Comparison of ENCODE assay signal across 8 cellular contexts in the genomic region with DNA sequence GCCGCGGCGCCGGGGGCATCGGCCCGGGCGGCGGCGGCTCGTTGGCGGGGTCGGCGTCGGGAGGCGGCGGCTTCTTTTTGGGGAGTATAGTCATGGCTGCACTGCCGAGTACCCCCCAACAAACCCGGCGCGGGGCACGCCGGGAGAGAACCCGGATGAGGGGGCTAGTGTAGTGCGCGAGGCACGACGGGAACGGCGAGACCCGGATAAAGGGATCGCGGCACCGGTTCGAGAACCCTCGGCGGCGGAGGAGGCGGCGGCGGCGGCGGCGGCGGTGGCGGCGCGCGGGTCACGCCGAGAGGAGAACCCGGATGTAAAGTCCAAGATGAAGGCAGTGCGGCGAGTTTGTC. TPM values are rescaled to one million over a fixed set of nuclear protein-coding genes. Genes with fewer than 3 reads are reported as not detected.
DNase-seq lines count a peak whose midpoint lies in the region; ATAC-seq and TF ChIP-seq lines count a peak whose summit lies in the region.

TSS of gene OTUD5 (minus strand) at position 131 of the 350 bp plus-strand sequence. CDS start at position 94, 37 bp downstream.

- no peaks in the 10 kb centered on the region for H3K9me3 ChIP-seq in HUES64 (ENCODE audit: insufficient read depth, low read depth, low read length)
- H3K9me3 ChIP-seq in spleen = no peaks in the 10 kb centered on the region

- H3K27me3 Mint-ChIP-seq in T-helper 1 cell treated with Interleukin-12 subunit alpha and Interleukin-12 subunit beta and Interleukin-4 antibody, amounts not matched to agents 30 μg/mL and 1 μg/mL, for 36 hours (ENCODE audit: low read depth) = no peaks in the 10 kb centered on the region

- peak; percentile 41 for ATAC-seq in GM21381 (IDR thresholded peaks at IDR 0.05; ENCODE audit: unreplicated experiment)

- H3K36me3 Mint-ChIP-seq in T-helper 1 cell treated with Interleukin-12 subunit alpha and Interleukin-12 subunit beta and Interleukin-4 antibody, amounts not matched to agents 30 μg/mL and 1 μg/mL, for 36 hours (ENCODE audit: low read depth) = peaks cover 9% of the 10 kb centered on the region

- peaks cover 31% of the 10 kb centered on the region for H3K4me1 Mint-ChIP-seq in T-helper 1 cell treated with Interleukin-12 subunit alpha and Interleukin-12 subunit beta and Interleukin-4 antibody, amounts not matched to agents 30 μg/mL and 1 μg/mL, for 36 hours (ENCODE audit: low read depth)

- intact Hi-C loops in spleen (cut with DNase I; ENCODE audit: low total_unique reads) = no loop called here

- no peaks in the 10 kb centered on the region for H3K9me3 Mint-ChIP-seq in T-helper 1 cell treated with Interleukin-12 subunit alpha and Interleukin-12 subunit beta and Interleukin-4 antibody, amounts not matched to agents 30 μg/mL and 1 μg/mL, for 36 hours

- TF ChIP-seq POLR2A in spleen (IDR thresholded peaks at IDR 0.05) = no peak

- TF ChIP-seq CTCF in astrocyte of the cerebellum (IDR thresholded peaks at IDR 0.05; ENCODE audit: low read depth, low read length, missing control alignments) (no peak), spleen (IDR thresholded peaks at IDR 0.05 in 8 of 11, conservative IDR thresholded peaks at IDR 0.05 in 3 of 11) (no peak)

- DNase-seq in COLO829 (ENCODE audit: low spot score) (peak; percentile 46), astrocyte of the cerebellum (ENCODE audit: low read depth) (no peak), iPS-NIHi11 (ENCODE audit: low spot score) (peak; percentile 80), spleen (peak; percentile 93), AML-193 (lab: John Stamatoyannopoulos, UW) (no peak)

- H3K4me3 ChIP-seq in HUES64 (ENCODE audit: low read length) (peak within 1 kb of the TSS; percentile 89), astrocyte of the cerebellum (ENCODE audit: low read depth, low read length) (peak within 1 kb of the TSS; percentile 64), spleen (peak within 1 kb of the TSS; percentile 50 to 82 (median 60))

- H3K4me3 Mint-ChIP-seq in T-helper 1 cell treated with Interleukin-12 subunit alpha and Interleukin-12 subunit beta and Interleukin-4 antibody, amounts not matched to agents 30 μg/mL and 1 μg/mL, for 36 hours = peak within 1 kb of the TSS; percentile 99

- H3K4me1 ChIP-seq in HUES64 (ENCODE audit: insufficient read depth, low read length) (no peaks in the 10 kb centered on the region), spleen (peaks cover 8 to 75% (median 55%) of the 10 kb centered on the region in 6 donors)

- peak within 1 kb of the TSS; percentile 99 for H3K27ac ChIP-seq in HUES64 (ENCODE audit: low read depth, low read length)
- peak within 1 kb of the TSS; percentile 70 to 98 (median 96) for H3K27ac ChIP-seq in spleen

- under 1% methylated on average over 53 of the region's 53 CpGs for WGBS in HUES64
- WGBS in spleen, 5 donors = 0 to 25% (median 2%) methylated on average over 2 to 53 of the region's 53 CpGs

- in situ Hi-C loops in astrocyte of the cerebellum (cut with HindIII; ENCODE audit: low sequenced_read_pairs) = no loop called here

- H3K36me3 ChIP-seq in HUES64 (ENCODE audit: insufficient read depth, low read length) (peaks cover 30% of the 10 kb centered on the region), spleen (peaks cover 0 to 30% (median 2%) of the 10 kb centered on the region in 6 donors)

- peak within 1 kb of the TSS; percentile 86 for H3K9ac ChIP-seq in HUES64 (ENCODE audit: low read depth, low read length)

- H3K27me3 ChIP-seq in HUES64 (ENCODE audit: insufficient read depth, low read length) (no peaks in the 10 kb centered on the region), spleen (replicated peaks in 1 of 7) (no peaks in the 10 kb centered on the region)

- peak within 1 kb of the TSS; percentile 100 for H3K27ac Mint-ChIP-seq in T-helper 1 cell treated with Interleukin-12 subunit alpha and Interleukin-12 subunit beta and Interleukin-4 antibody, amounts not matched to agents 30 μg/mL and 1 μg/mL, for 36 hours

RNA-seq across cellular contexts. Expression of gene OTUD5, which starts in this region (rescaled TPM):
- polyA plus RNA-seq in HUES64 (2013, experiment 1 of 2) = 30.9 TPM
- polyA plus RNA-seq in HUES64 (2013, experiment 2 of 2) = 30.2 TPM
- total RNA-seq in spleen = 10 to 100 TPM; 47.2 to 65.8 (median 58.5) TPM
- polyA plus RNA-seq in spleen = 10 to 100 TPM; 29.6 to 53.2 (median 46.6) TPM

Comparison
In these comparisons a context has a peak if more than half of its experiments do, and no peak if none do; other contexts are left out.
1. DNase-seq: peak in COLO829 (single experiment), iPS-NIHi11 (single experiment) and spleen (single experiment); none in astrocyte of the cerebellum (single experiment) and AML-193 (0 of 2).
2. Peak in every context shown above with its lines, with median percentiles within 50 percentile points of each other: H3K4me3 ChIP-seq.